ENCODE assay signal across 32 cellular contexts in the genomic region with DNA sequence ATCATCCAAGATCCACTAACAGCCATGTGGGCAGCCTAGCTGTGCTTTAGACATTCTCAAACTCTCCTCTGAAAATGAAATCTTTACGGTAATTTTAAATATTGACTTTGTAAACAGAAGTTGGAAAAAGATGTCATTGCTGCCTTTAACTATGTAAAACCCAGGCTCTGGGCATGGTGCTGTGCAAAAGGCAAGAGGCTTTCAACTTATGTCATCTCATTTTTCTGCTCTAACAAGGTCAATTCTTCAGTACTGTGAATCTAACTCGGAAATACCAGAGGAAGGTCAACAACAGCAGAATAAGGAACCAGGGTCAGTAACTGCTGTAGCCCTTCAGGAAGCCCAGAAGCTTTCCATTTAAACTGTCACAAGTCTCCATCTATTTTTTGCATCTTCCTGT. TPM values are rescaled to one million over a fixed set of nuclear protein-coding genes. Genes with fewer than 3 reads are reported as not detected.
"Had no signal": no experiment of that assay in that cellular context is flagged by ENCODE, and none has a peak within 500 bp of the region (broad histone marks: within the 10 kb centered on the region; RNA-seq: fewer than 3 reads in every experiment).

No MANE protein-coding gene starts in this region.

- H3K4me3 ChIP-seq: ascending aorta, gastroesophageal sphincter, lower lobe of right lung, mucosa of descending colon, right lobe of liver, tibial nerve had no signal

- H3K9me3 ChIP-seq: gastroesophageal sphincter, mucosa of descending colon, neutrophil had no signal

- ATAC-seq: gastroesophageal sphincter, left lobe of liver, lower lobe of right lung, mucosa of descending colon had no signal

- H3K27me3 Mint-ChIP-seq: activated CD4-positive, alpha-beta memory T cell treated with anti-CD3 and anti-CD28 coated beads for 36 hours; activated CD4-positive, alpha-beta T cell treated with anti-CD3 and anti-CD28 coated beads, Interleukin-2, amount 10 ng/mL, durations not matched to agents 24 days and 14 days; activated naive CD4-positive, alpha-beta T cell treated with anti-CD3 and anti-CD28 coated beads, Interleukin-2, amount 10 ng/mL, durations not matched to agents 7 days and 5 days; activated naive CD8-positive, alpha-beta T cell treated with anti-CD3 and anti-CD28 coated beads, Interleukin-2, amount 10 ng/mL, durations not matched to agents 7 days and 5 days; dendritic cell treated with granulocyte-macrophage colony-stimulating factor and Interleukin-4, amounts not matched to agents 40 ng/mL and 50 ng/mL, for 4 days had no signal

- H3K27ac Mint-ChIP-seq: activated CD4-positive, alpha-beta memory T cell treated with anti-CD3 and anti-CD28 coated beads for 36 hours; activated CD4-positive, alpha-beta T cell treated with anti-CD3 and anti-CD28 coated beads, Interleukin-2, amount 10 ng/mL, durations not matched to agents 24 days and 14 days; activated naive CD4-positive, alpha-beta T cell treated with anti-CD3 and anti-CD28 coated beads, Interleukin-2, amount 10 ng/mL, durations not matched to agents 7 days and 5 days; activated naive CD8-positive, alpha-beta T cell treated with anti-CD3 and anti-CD28 coated beads, Interleukin-2, amount 10 ng/mL, durations not matched to agents 7 days and 5 days; activated T-helper 1 cell treated with anti-CD3 and anti-CD28 coated beads, Interleukin-12 subunit alpha, Interleukin-12 subunit beta, Interleukin-2, Interleukin-4 antibody, amounts not matched to agents 30 ng/mL and 10 ng/mL and 1 ng/mL, durations not matched to agents 14 hours and 24 hours and 36 hours; dendritic cell treated with granulocyte-macrophage colony-stimulating factor and Interleukin-4, amounts not matched to agents 40 ng/mL and 50 ng/mL, for 4 days; nephron progenitor cell had no signal

- H3K36me3 ChIP-seq: neutrophil had no signal

- H3K27me3 ChIP-seq: ascending aorta, gastroesophageal sphincter, neutrophil, right lobe of liver, tibial nerve had no signal

- H3K27ac ChIP-seq: ascending aorta, gastroesophageal sphincter, lower lobe of right lung, neutrophil, right lobe of liver, tibial nerve had no signal

- DNase-seq: activated CD4-positive, alpha-beta memory T cell treated with anti-CD3 and anti-CD28 coated beads for 36 hours; activated CD4-positive, alpha-beta T cell treated with anti-CD3 and anti-CD28 coated beads, Interleukin-2, amount 10 ng/mL, durations not matched to agents 24 days and 14 days; activated CD4-positive, CD25-positive, alpha-beta regulatory T cell treated with anti-CD3 and anti-CD28 coated beads, Interleukin-2, amount 50 U/mL, for 72 hours; activated CD8-positive, alpha-beta memory T cell treated with anti-CD3 and anti-CD28 coated beads, Interleukin-2, amount 50 U/mL, for 4 hours; activated effector memory CD4-positive, alpha-beta T cell treated with anti-CD3 and anti-CD28 coated beads, Interleukin-2, amount 50 U/mL, for 16 hours; activated naive CD4-positive, alpha-beta T cell treated with anti-CD3 and anti-CD28 coated beads, Interleukin-2, amount 10 ng/mL, durations not matched to agents 7 days and 5 days; activated naive CD8-positive, alpha-beta T cell treated with anti-CD3 and anti-CD28 coated beads, Interleukin-2, amount 10 ng/mL, durations not matched to agents 7 days and 5 days; activated T-cell treated with anti-CD3 and anti-CD28 coated beads, Interleukin-2, amount 50 U/mL, for 1 hour; caudate nucleus; effector CD8-positive, alpha-beta T cell; head of caudate nucleus; lower lobe of right lung; mesendoderm; mucosa of descending colon; nephron progenitor cell; right lobe of liver; stimulated activated CD4-positive, alpha-beta T cell treated with anti-CD3 and anti-CD28 coated beads, Interleukin-2, amount 100 ng/mL, for 48 hours; stimulated activated naive CD4-positive, alpha-beta T cell treated with Interleukin-2 at 50 U/mL for 16 hours had no signal

- H3K4me1 ChIP-seq: ascending aorta, gastroesophageal sphincter, lower lobe of right lung, right lobe of liver, tibial nerve had no signal

- H3K4me1 Mint-ChIP-seq: activated CD4-positive, alpha-beta T cell treated with anti-CD3 and anti-CD28 coated beads, Interleukin-2, amount 10 ng/mL, durations not matched to agents 24 days and 14 days; activated naive CD8-positive, alpha-beta T cell treated with anti-CD3 and anti-CD28 coated beads, Interleukin-2, amount 10 ng/mL, durations not matched to agents 7 days and 5 days; nephron progenitor cell had no signal

- H3K4me3 Mint-ChIP-seq: activated CD4-positive, alpha-beta memory T cell treated with anti-CD3 and anti-CD28 coated beads for 36 hours; activated CD4-positive, alpha-beta T cell treated with anti-CD3 and anti-CD28 coated beads, Interleukin-2, amount 10 ng/mL, durations not matched to agents 24 days and 14 days; activated naive CD4-positive, alpha-beta T cell treated with anti-CD3 and anti-CD28 coated beads, Interleukin-2, amount 10 ng/mL, durations not matched to agents 7 days and 5 days; activated naive CD8-positive, alpha-beta T cell treated with anti-CD3 and anti-CD28 coated beads, Interleukin-2, amount 10 ng/mL, durations not matched to agents 7 days and 5 days; activated T-helper 1 cell treated with anti-CD3 and anti-CD28 coated beads, Interleukin-12 subunit alpha, Interleukin-12 subunit beta, Interleukin-2, Interleukin-4 antibody, amounts not matched to agents 30 ng/mL and 10 ng/mL and 1 ng/mL, durations not matched to agents 14 hours and 24 hours and 36 hours; dendritic cell treated with granulocyte-macrophage colony-stimulating factor and Interleukin-4, amounts not matched to agents 40 ng/mL and 50 ng/mL, for 4 days; nephron progenitor cell had no signal

- FAIRE-seq: endometrium had no signal

RNA-seq across cellular contexts. Expression of gene MPP4, which starts 37.0 kb away (rescaled TPM):
- total RNA-seq: activated CD4-positive, alpha-beta memory T cell treated with anti-CD3 and anti-CD28 coated beads for 36 hours; activated CD4-positive, alpha-beta T cell treated with anti-CD3 and anti-CD28 coated beads, Interleukin-2, amount 10 ng/mL, durations not matched to agents 24 days and 14 days; activated CD8-positive, alpha-beta memory T cell treated with anti-CD3 and anti-CD28 coated beads for 36 hours; activated naive CD8-positive, alpha-beta T cell treated with anti-CD3 and anti-CD28 coated beads, Interleukin-2, amount 10 ng/mL, durations not matched to agents 7 days and 5 days; activated T-helper 1 cell treated with anti-CD3 and anti-CD28 coated beads, Interleukin-12 subunit alpha, Interleukin-12 subunit beta, Interleukin-2, Interleukin-4 antibody, amounts not matched to agents 30 ng/mL and 10 ng/mL and 1 ng/mL, durations not matched to agents 14 hours and 24 hours and 36 hours; ascending aorta; epithelial cell of proximal tubule; kidney epithelial cell; left lobe of liver; renal cortical epithelial cell; T-helper 1 cell treated with Interleukin-12 subunit alpha and Interleukin-12 subunit beta and Interleukin-4 antibody, amounts not matched to agents 30 ng/mL and 1 ng/mL, for 36 hours; ureter had no signal
